In the genomic region with DNA sequence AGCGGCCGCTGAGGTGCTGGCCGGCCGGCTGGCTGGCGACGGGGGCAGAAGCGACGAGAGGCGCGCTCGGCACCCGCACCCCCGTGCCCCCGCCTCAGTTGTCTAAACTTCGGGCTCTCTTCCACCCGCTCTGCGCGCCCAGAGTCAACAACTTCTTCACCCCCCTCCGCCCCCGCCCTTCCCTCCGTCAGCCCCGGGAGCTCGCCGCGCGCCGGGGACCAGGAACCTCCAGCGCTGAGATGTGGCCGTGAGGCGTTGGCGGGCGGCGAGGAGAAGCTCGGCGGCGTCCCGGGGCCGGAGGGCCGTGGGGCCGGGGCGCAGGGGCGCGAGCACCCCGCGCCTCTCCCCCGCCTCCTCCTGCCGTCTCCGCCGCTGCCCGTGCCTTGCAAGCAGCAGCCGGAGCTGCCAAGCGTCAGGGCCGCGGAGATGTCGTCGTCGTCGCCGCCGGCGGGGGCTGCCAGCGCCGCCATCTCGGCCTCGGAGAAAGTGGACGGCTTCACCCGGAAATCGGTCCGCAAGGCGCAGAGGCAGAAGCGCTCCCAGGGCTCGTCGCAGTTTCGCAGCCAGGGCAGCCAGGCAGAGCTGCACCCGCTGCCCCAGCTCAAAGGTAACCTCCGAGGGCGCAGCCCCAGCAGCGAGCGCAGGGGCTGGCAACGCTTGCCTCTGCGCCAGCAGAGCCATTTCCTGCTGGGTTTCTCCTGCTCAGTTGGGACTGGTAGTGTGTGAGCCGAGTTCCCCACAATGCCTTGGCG, we compare ENCODE assay signal across 8 cellular contexts. TPM values are rescaled to one million over a fixed set of nuclear protein-coding genes. Genes with fewer than 3 reads are reported as not detected.
DNase-seq lines count a peak whose midpoint lies in the region; ATAC-seq and TF ChIP-seq lines count a peak whose summit lies in the region.

No MANE protein-coding gene starts in this region.

- H3K27me3 ChIP-seq in HUES48 (ENCODE audit: control insufficient read depth, insufficient read depth, low read length) (no peaks in the 10 kb centered on the region), SJCRH30 (no peaks in the 10 kb centered on the region), prostate gland (replicated peaks; ENCODE audit: insufficient read depth) (no peaks in the 10 kb centered on the region)

- DNase-seq in DMS153 treated with DMSO at 0.1 percent for 48 hours (lab: John Stamatoyannopoulos, UW; ENCODE audit: unreplicated experiment): peak; percentile 70
- DNase-seq in SJCRH30: peak; percentile 69 to 71
- DNase-seq in activated naive CD4-positive, alpha-beta T cell treated with anti-CD3 and anti-CD28 coated beads, Interleukin-2, amount 10 ng/mL, durations not matched to agents 7 days and 5 days: peak; percentile 83
- DNase-seq in cardiac septum (ENCODE audit: low spot score): peak; percentile 79
- peak; percentile 65 for DNase-seq in prostate gland (ENCODE audit: low spot score)

- TF ChIP-seq CTCF in prostate gland (IDR thresholded peaks at IDR 0.05): peak in 1 of 4 experiments; percentile 25

- no peak for TF ChIP-seq POLR2A in prostate gland (IDR thresholded peaks at IDR 0.05)

- H3K27ac ChIP-seq in HUES48 (ENCODE audit: low read depth, low read length): peak overlapping the region; percentile 79
- peak overlapping the region; percentile 30; the same call in 1 of the 2 replicates for H3K27ac ChIP-seq in SJCRH30
- peak overlapping the region; percentile 99 for H3K27ac ChIP-seq in prostate gland
- peak overlapping the region; percentile 100 for H3K27ac ChIP-seq in urinary bladder (ENCODE audit: low read depth)

- H3K9me3 Mint-ChIP-seq in activated naive CD4-positive, alpha-beta T cell treated with anti-CD3 and anti-CD28 coated beads, Interleukin-2, amount 10 ng/mL, durations not matched to agents 7 days and 5 days: no peaks in the 10 kb centered on the region

- ATAC-seq in GM21367 (IDR thresholded peaks at IDR 0.05; ENCODE audit: unreplicated experiment): peak; percentile 7

- H3K4me3 ChIP-seq in HUES48 (ENCODE audit: low read depth, low read length) (peak overlapping the region; percentile 82), SJCRH30 (peak overlapping the region; percentile 90), prostate gland (peak overlapping the region; percentile 94 to 97), urinary bladder (ENCODE audit: low read depth, low read length) (peak overlapping the region; percentile 96)

- peaks cover 12% of the 10 kb centered on the region for H3K27me3 Mint-ChIP-seq in activated naive CD4-positive, alpha-beta T cell treated with anti-CD3 and anti-CD28 coated beads, Interleukin-2, amount 10 ng/mL, durations not matched to agents 7 days and 5 days

- peaks cover 38% of the 10 kb centered on the region for H3K36me3 Mint-ChIP-seq in activated naive CD4-positive, alpha-beta T cell treated with anti-CD3 and anti-CD28 coated beads, Interleukin-2, amount 10 ng/mL, durations not matched to agents 7 days and 5 days

- CTCF ChIA-PET in activated naive CD4-positive, alpha-beta T cell treated with anti-CD3 and anti-CD28 coated beads, Interleukin-2, amount 10 ng/mL, durations not matched to agents 7 days and 5 days (lab: Charles Lee): interaction anchor here (0.7 to 2.4 kb wide), 7 partner anchors 28 to 605 kb away, joined by 3 to 10 read pairs (median 4); a partner anchor contains a TSS

- H3K4me1 ChIP-seq in HUES48 (ENCODE audit: control insufficient read depth, insufficient read depth, low read length) (peaks cover 22% of the 10 kb centered on the region; the same call in 1 of the 2 replicates), SJCRH30 (peaks cover 13% of the 10 kb centered on the region), prostate gland (replicated peaks) (no peaks in the 10 kb centered on the region), urinary bladder (ENCODE audit: insufficient read depth) (no peaks in the 10 kb centered on the region)

- peak overlapping the region; percentile 100 for H3K27ac Mint-ChIP-seq in activated naive CD4-positive, alpha-beta T cell treated with anti-CD3 and anti-CD28 coated beads, Interleukin-2, amount 10 ng/mL, durations not matched to agents 7 days and 5 days

- peak overlapping the region; percentile 70 for H3K9ac ChIP-seq in HUES48 (ENCODE audit: low read depth, low read length)

- H3K9me3 ChIP-seq in HUES48 (ENCODE audit: control insufficient read depth, insufficient read depth, low read length): no peaks in the 10 kb centered on the region
- no peaks in the 10 kb centered on the region for H3K9me3 ChIP-seq in SJCRH30 (replicated peaks)
- H3K9me3 ChIP-seq in prostate gland: no peaks in the 10 kb centered on the region

- intact Hi-C loops in cardiac septum (cut with DNase I) (loop anchor here (1.0 to 5.0 kb wide), 4 partner anchors 43 to 212 kb away; no protein-coding TSS in a partner anchor), prostate gland (cut with DNase I) (loop anchor here (5.0 kb wide), 2 partner anchors 54 to 124 kb away; no protein-coding TSS in a partner anchor)

- H3K4me3 Mint-ChIP-seq in activated naive CD4-positive, alpha-beta T cell treated with anti-CD3 and anti-CD28 coated beads, Interleukin-2, amount 10 ng/mL, durations not matched to agents 7 days and 5 days: peak overlapping the region; percentile 100

- 0 out of 2 replicates have a peak, but pooled peaks cover 2% of the 10 kb centered on the region for H3K36me3 ChIP-seq in HUES48 (ENCODE audit: control insufficient read depth, insufficient read depth, low read length)
- no peaks in the 10 kb centered on the region for H3K36me3 ChIP-seq in SJCRH30
- H3K36me3 ChIP-seq in prostate gland: no peaks in the 10 kb centered on the region
- no peaks in the 10 kb centered on the region for H3K36me3 ChIP-seq in urinary bladder (ENCODE audit: insufficient read depth)

- under 1% methylated on average over 74 of the region's 83 CpGs for WGBS in prostate gland
- WGBS in urinary bladder: under 1% methylated on average over 82 of the region's 83 CpGs

- H3K4me1 Mint-ChIP-seq in activated naive CD4-positive, alpha-beta T cell treated with anti-CD3 and anti-CD28 coated beads, Interleukin-2, amount 10 ng/mL, durations not matched to agents 7 days and 5 days: peaks cover 52% of the 10 kb centered on the region

RNA-seq across cellular contexts. Expression of a gene that starts 0.7 kb away (rescaled TPM):
- 14.3 and 18.8 TPM in 2 replicates for total RNA-seq in SJCRH30 (2014; rRNA removed; shearing (Covaris generic))
- total RNA-seq in cardiac septum (68.1 TPM), prostate gland (10 to 100 TPM; 33.5 to 49.5 TPM), urinary bladder (64.4 TPM)
- 47.1 TPM for polyA plus RNA-seq in urinary bladder

Comparison
In these comparisons a context has a peak if more than half of its experiments do, and no peak if none do; other contexts are left out.
1. Peak in every context shown above with its lines: DNase-seq, ATAC-seq, H3K4me3 ChIP-seq and H3K27ac ChIP-seq.
2. H3K27ac ChIP-seq: peak in every context shown above with its lines; median percentile 100 in urinary bladder; 99 in prostate gland; 79 in HUES48; 30 in SJCRH30.